13 cellular contexts compared by ENCODE assay signal in the genomic region with DNA sequence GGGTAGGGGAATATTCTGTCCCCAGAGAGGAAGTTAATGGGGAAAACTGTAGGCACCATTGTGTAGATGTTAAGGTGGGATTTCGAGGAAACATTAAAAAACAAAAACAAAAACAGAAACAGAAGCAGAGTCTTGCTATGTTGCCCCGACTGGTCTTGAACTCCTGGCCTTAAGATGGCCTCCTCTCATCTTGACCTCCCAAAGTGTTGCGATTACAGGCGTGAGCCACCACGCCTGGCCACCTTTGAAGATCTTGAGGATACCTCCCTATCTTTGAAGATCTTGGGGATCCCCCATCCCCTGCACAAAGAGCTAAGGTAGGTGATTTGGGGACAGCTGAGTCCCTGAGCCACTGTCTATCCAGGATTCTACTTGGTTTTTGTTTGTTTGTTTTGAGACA. TPM values are rescaled to one million over a fixed set of nuclear protein-coding genes. Genes with fewer than 3 reads are reported as not detected.
DNase-seq lines count a peak whose midpoint lies in the region; ATAC-seq and TF ChIP-seq lines count a peak whose summit lies in the region.
"Had no signal": no experiment of that assay in that cellular context is flagged by ENCODE, and none has a peak within 500 bp of the region (broad histone marks: within the 10 kb centered on the region; RNA-seq: fewer than 3 reads in every experiment).

No MANE protein-coding gene starts in this region.

- H3K27ac ChIP-seq in neutrophil = peak overlapping the region; percentile 96

- no peaks in the 10 kb centered on the region for H3K9me3 ChIP-seq in neutrophil

- H3K9me3 Mint-ChIP-seq in T-helper 2 cell treated with Interferon-gamma antibody and Interleukin-4, amounts not matched to agents 5 μg/mL and 100 μg/mL, for 36 hours = no peaks in the 10 kb centered on the region
- no peaks in the 10 kb centered on the region for H3K9me3 Mint-ChIP-seq in IgD-negative memory B cell
- H3K9me3 Mint-ChIP-seq in activated T-helper 17 cell treated with anti-CD3 and anti-CD28 coated beads, Interleukin-2, amount 50 U/mL, for 72 hours = no peaks in the 10 kb centered on the region
- H3K9me3 Mint-ChIP-seq: brain had no signal

- peaks cover 55 to 68% of the 10 kb centered on the region in 2 experiments for H3K4me1 ChIP-seq in neutrophil (ENCODE audit: control insufficient read depth in 1 of 2, insufficient read depth in 1 of 2, low read depth in 1 of 2, low read length in 1 of 2)

- peak overlapping the region; percentile 90 for H3K27ac Mint-ChIP-seq in T-helper 2 cell treated with Interferon-gamma antibody and Interleukin-4, amounts not matched to agents 5 μg/mL and 100 μg/mL, for 36 hours
- peak overlapping the region; percentile 77 to 97 (median 86) for H3K27ac Mint-ChIP-seq in IgD-negative memory B cell
- H3K27ac Mint-ChIP-seq in activated T-helper 17 cell treated with anti-CD3 and anti-CD28 coated beads, Interleukin-2, amount 50 U/mL, for 72 hours = peak overlapping the region; percentile 84
- H3K27ac Mint-ChIP-seq: brain had no signal

- peaks cover 14% of the 10 kb centered on the region for H3K36me3 Mint-ChIP-seq in T-helper 2 cell treated with Interferon-gamma antibody and Interleukin-4, amounts not matched to agents 5 μg/mL and 100 μg/mL, for 36 hours (ENCODE audit: low read depth)
- H3K36me3 Mint-ChIP-seq in IgD-negative memory B cell = no peaks in the 10 kb centered on the region
- H3K36me3 Mint-ChIP-seq in activated T-helper 17 cell treated with anti-CD3 and anti-CD28 coated beads, Interleukin-2, amount 50 U/mL, for 72 hours (ENCODE audit: low read depth) = peaks cover 31% of the 10 kb centered on the region
- H3K36me3 Mint-ChIP-seq: brain had no signal

- peak overlapping the region; percentile 81 to 97 for H3K4me3 ChIP-seq in neutrophil (ENCODE audit: low read depth in 1 of 2, low read length in 1 of 2)

- ATAC-seq in activated T-helper 17 cell treated with anti-CD3 and anti-CD28 coated beads, Interleukin-2, amount 50 U/mL, for 72 hours (replicated peaks) = no peak
- ATAC-seq in GM19395 (IDR thresholded peaks at IDR 0.05; ENCODE audit: unreplicated experiment) = no peak

- H3K27me3 Mint-ChIP-seq in T-helper 2 cell treated with Interferon-gamma antibody and Interleukin-4, amounts not matched to agents 5 μg/mL and 100 μg/mL, for 36 hours (ENCODE audit: low read depth) = no peaks in the 10 kb centered on the region
- H3K27me3 Mint-ChIP-seq in IgD-negative memory B cell = no peaks in the 10 kb centered on the region
- no peaks in the 10 kb centered on the region for H3K27me3 Mint-ChIP-seq in activated T-helper 17 cell treated with anti-CD3 and anti-CD28 coated beads, Interleukin-2, amount 50 U/mL, for 72 hours

- H3K4me1 Mint-ChIP-seq in T-helper 2 cell treated with Interferon-gamma antibody and Interleukin-4, amounts not matched to agents 5 μg/mL and 100 μg/mL, for 36 hours (ENCODE audit: low read depth) = peaks cover 16% of the 10 kb centered on the region
- H3K4me1 Mint-ChIP-seq in IgD-negative memory B cell = peaks cover 11 to 18% (median 18%) of the 10 kb centered on the region in 3 donors
- H3K4me1 Mint-ChIP-seq in activated T-helper 17 cell treated with anti-CD3 and anti-CD28 coated beads, Interleukin-2, amount 50 U/mL, for 72 hours = peaks cover 5% of the 10 kb centered on the region

- H3K36me3 ChIP-seq in neutrophil = peaks cover 29% of the 10 kb centered on the region

- peak overlapping the region; percentile 96 for H3K4me3 Mint-ChIP-seq in T-helper 2 cell treated with Interferon-gamma antibody and Interleukin-4, amounts not matched to agents 5 μg/mL and 100 μg/mL, for 36 hours
- H3K4me3 Mint-ChIP-seq in IgD-negative memory B cell = peak overlapping the region; percentile 95 to 99 (median 96)
- peak overlapping the region; percentile 86 for H3K4me3 Mint-ChIP-seq in activated T-helper 17 cell treated with anti-CD3 and anti-CD28 coated beads, Interleukin-2, amount 50 U/mL, for 72 hours
- H3K4me3 Mint-ChIP-seq: brain had no signal

- no peak for TF ChIP-seq CTCF in neutrophil (IDR thresholded peaks at IDR 0.05)

- no peaks in the 10 kb centered on the region for H3K27me3 ChIP-seq in neutrophil

- no peak for DNase-seq in T-helper 2 cell treated with Interferon-gamma antibody and Interleukin-4, amounts not matched to agents 5 μg/mL and 100 μg/mL, for 36 hours (ENCODE audit: low spot score)
- DNase-seq in T-helper 2 cell (no peak), SK-N-DZ (ENCODE audit: low spot score) (no peak), GF-D8 (lab: John Stamatoyannopoulos, UW) (no peak)
- DNase-seq: 8988T, COR-L47, foreskin fibroblast, SHP77 treated with DMSO at 0.1 percent for 48 hours had no signal

RNA-seq across cellular contexts. Expression of gene ICAM3, which starts 0.6 kb away (rescaled TPM):
- polyA plus RNA-seq in IgD-negative memory B cell = 230 TPM
- total RNA-seq in activated T-helper 17 cell treated with anti-CD3 and anti-CD28 coated beads, Interleukin-2, amount 50 U/mL, for 72 hours = 100 to 1,000 TPM; 144 to 228 TPM
- polyA plus RNA-seq in SK-N-DZ (2014; cell fraction: cytosol; rRNA removed) = 1.0 and 1.8 TPM in 2 replicates
- 0.84 and 3.6 TPM in 2 replicates for polyA plus RNA-seq in SK-N-DZ (2014; cell fraction: nucleus; rRNA removed)

RNA-seq across cellular contexts. Expression of gene RAVER1, which starts 6.6 kb away (rescaled TPM):
- 25.9 TPM for polyA plus RNA-seq in IgD-negative memory B cell
- total RNA-seq in activated T-helper 17 cell treated with anti-CD3 and anti-CD28 coated beads, Interleukin-2, amount 50 U/mL, for 72 hours = 10 to 100 TPM; 66.3 to 88.7 TPM
- polyA plus RNA-seq in SK-N-DZ (2014; cell fraction: cytosol; rRNA removed) = 17.8 and 20.7 TPM in 2 replicates
- 10.8 and 28.6 TPM in 2 replicates for polyA plus RNA-seq in SK-N-DZ (2014; cell fraction: nucleus; rRNA removed)

RNA-seq across cellular contexts. Expression of gene FDX2, which starts 24.2 kb away (rescaled TPM):
- 12.8 TPM for polyA plus RNA-seq in IgD-negative memory B cell
- 10 to 100 TPM; 12.3 to 20.1 TPM for total RNA-seq in activated T-helper 17 cell treated with anti-CD3 and anti-CD28 coated beads, Interleukin-2, amount 50 U/mL, for 72 hours
- 19.8 and 31.5 TPM in 2 replicates for polyA plus RNA-seq in SK-N-DZ (2014; cell fraction: cytosol; rRNA removed)
- polyA plus RNA-seq in SK-N-DZ (2014; cell fraction: nucleus; rRNA removed) = 34.2 and 43.1 TPM in 2 replicates

RNA-seq across cellular contexts. Expression of gene ZGLP1, which starts 30.4 kb away (rescaled TPM):
- polyA plus RNA-seq in IgD-negative memory B cell = 2.6 TPM
- 1 to 10 TPM; 5.4 to 6.6 TPM for total RNA-seq in activated T-helper 17 cell treated with anti-CD3 and anti-CD28 coated beads, Interleukin-2, amount 50 U/mL, for 72 hours
- 1.6 and 2.4 TPM in 2 replicates for polyA plus RNA-seq in SK-N-DZ (2014; cell fraction: cytosol; rRNA removed)
- polyA plus RNA-seq in SK-N-DZ (2014; cell fraction: nucleus; rRNA removed) = 16.2 and 24.5 TPM in 2 replicates

RNA-seq across cellular contexts. Expression of gene TYK2, which starts 40.4 kb away (rescaled TPM):
- 69.0 TPM for polyA plus RNA-seq in IgD-negative memory B cell
- 100 to 1,000 TPM; 221 to 245 TPM for total RNA-seq in activated T-helper 17 cell treated with anti-CD3 and anti-CD28 coated beads, Interleukin-2, amount 50 U/mL, for 72 hours
- polyA plus RNA-seq in SK-N-DZ (2014; cell fraction: cytosol; rRNA removed) = 22.0 and 26.4 TPM in 2 replicates
- polyA plus RNA-seq in SK-N-DZ (2014; cell fraction: nucleus; rRNA removed) = 212 and 214 TPM in 2 replicates
